ENCODE assay signal across 11 cellular contexts in the genomic region with DNA sequence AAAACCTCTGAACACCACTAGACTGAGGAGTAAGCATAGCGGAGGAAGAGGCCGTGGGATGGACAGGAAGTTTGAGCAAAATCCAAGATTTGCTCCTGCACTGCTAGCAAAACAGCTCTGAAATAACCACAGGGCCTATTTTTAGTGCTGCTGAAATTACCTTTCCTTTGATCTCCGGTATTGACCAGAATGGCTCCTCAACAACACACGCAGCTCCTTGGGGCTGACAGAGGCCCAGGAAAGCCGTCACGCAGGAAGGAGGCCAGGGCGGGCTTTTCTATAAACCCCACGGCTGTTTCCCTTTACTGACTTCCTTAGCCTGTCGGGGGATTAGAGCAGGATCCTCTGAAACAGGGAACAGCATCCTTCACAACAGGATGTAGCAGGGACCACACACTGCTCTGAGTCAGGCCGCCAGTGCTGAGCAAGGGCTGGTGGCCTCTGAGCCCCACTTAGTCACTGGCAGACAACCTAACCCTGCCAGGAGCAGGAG.
A peak's percentile ranks its signal among the peaks of the same experiment; 100 is the strongest.
DNase-seq lines count a peak whose midpoint lies in the region; ATAC-seq and TF ChIP-seq lines count a peak whose summit lies in the region.
"Had no signal": no experiment of that assay in that cellular context is flagged by ENCODE, and none has a peak within 500 bp of the region (broad histone marks: within the 10 kb centered on the region; RNA-seq: fewer than 3 reads in every experiment).

No MANE protein-coding gene starts in this region.

- H3K9me3 ChIP-seq in IMR-90 (ENCODE audit: control insufficient read depth, insufficient read depth, low read length) = peaks cover 2% of the 10 kb centered on the region; the same call in 1 of the 2 replicates
- H3K9me3 ChIP-seq in naive thymus-derived CD4-positive, alpha-beta T cell (ENCODE audit: control insufficient read depth in 2 of 3, low read length in 3 of 3) = no peaks in the 10 kb centered on the region
- H3K9me3 ChIP-seq: tibial nerve had no signal

- BruUV-seq in IMR-90 (replicated peaks; lab: Mats Ljungman, UMichigan) = no TSS peak

- no peak overlapping the region for H3K4me3 Mint-ChIP-seq in activated T-helper 2 cell treated with anti-CD3 and anti-CD28 coated beads, Interferon-gamma antibody, Interleukin-2, Interleukin-4, amounts not matched to agents 10 μg/mL and 5 μg/mL and 100 μg/mL, durations not matched to agents 14 hours and 24 hours and 36 hours (ENCODE audit: low read depth)
- H3K4me3 Mint-ChIP-seq in naive thymus-derived CD4-positive, alpha-beta T cell = peak overlapping the region in 9 of 10 donors; percentile 0 to 48 (median 13)

- H2AK9ac ChIP-seq in IMR-90 (replicated peaks; ENCODE audit: low read depth, low read length, poor library complexity) = peak overlapping the region; percentile 74

- H3K27me3 ChIP-seq in IMR-90 (ENCODE audit: control insufficient read depth, insufficient read depth, low read length) = no peaks in the 10 kb centered on the region
- H3K27me3 ChIP-seq in naive thymus-derived CD4-positive, alpha-beta T cell (ENCODE audit: control insufficient read depth in 2 of 2, insufficient read depth in 2 of 2, low read length in 2 of 2) = no peaks in the 10 kb centered on the region
- H3K27me3 ChIP-seq: tibial nerve had no signal

- H3K9ac ChIP-seq in IMR-90 (ENCODE audit: low read depth, low read length) = no peak overlapping the region; the same call in 1 of the 2 replicates

- no peak overlapping the region for H3K4me3 ChIP-seq in IMR-90 (ENCODE audit: insufficient read depth, low read depth, low read length)
- H3K4me3 ChIP-seq in naive thymus-derived CD4-positive, alpha-beta T cell (ENCODE audit: low read length) = no peak overlapping the region
- H3K4me3 ChIP-seq: tibial nerve had no signal

- H3K9me1 ChIP-seq in IMR-90 (ENCODE audit: insufficient read depth, low read length) = peaks cover 44% of the 10 kb centered on the region

- H3K4me1 Mint-ChIP-seq in activated T-helper 2 cell treated with anti-CD3 and anti-CD28 coated beads, Interferon-gamma antibody, Interleukin-2, Interleukin-4, amounts not matched to agents 10 μg/mL and 5 μg/mL and 100 μg/mL, durations not matched to agents 14 hours and 24 hours and 36 hours (ENCODE audit: low read depth) = peaks cover 22% of the 10 kb centered on the region
- H3K4me1 Mint-ChIP-seq in naive thymus-derived CD4-positive, alpha-beta T cell = peaks cover 24 to 55% (median 45%) of the 10 kb centered on the region in 7 donors

- H2AK5ac ChIP-seq in IMR-90 (ENCODE audit: low read depth, low read length) = peak overlapping the region; percentile 99

- no peak overlapping the region for H3K4me2 ChIP-seq in IMR-90 (ENCODE audit: low read depth, low read length)

- in situ Hi-C loops in IMR-90 (cut with MboI; ENCODE audit: low sequenced_read_pairs) = no loop called here

- DNase-seq in AG08396 (ENCODE audit: low spot score) (peak; percentile 36), IMR-90 (peak; percentile 68), omental fat pad (ENCODE audit: low spot score) (no peak), foreskin melanocyte (no peak)
- no peak for DNase-seq in activated T-helper 2 cell treated with anti-CD3 and anti-CD28 coated beads, Interferon-gamma antibody, Interleukin-2, Interleukin-4, amounts not matched to agents 10 μg/mL and 5 μg/mL and 100 μg/mL, durations not matched to agents 14 hours and 24 hours and 36 hours (ENCODE audit: low spot score)
- peak in 7 of 9 donors; percentile 14 to 44 (median 26) for DNase-seq in naive thymus-derived CD4-positive, alpha-beta T cell
- DNase-seq: COR-L47, posterior cingulate gyrus had no signal

- TF ChIP-seq RAD21 in IMR-90 (IDR thresholded peaks at IDR 0.05; ENCODE audit: low read length) = no peak

- peak overlapping the region; percentile 100 for H2BK20ac ChIP-seq in IMR-90 (ENCODE audit: low read depth, low read length)

- POLR2A ChIA-PET in IMR-90 (lab: Charles Lee; ENCODE audit: unreplicated experiment) = no interaction called here
- POLR2A ChIA-PET in naive thymus-derived CD4-positive, alpha-beta T cell (lab: Charles Lee) = interaction anchor here (0.9 to 1.4 kb wide), 4 partner anchors 12 to 30 kb away, joined by 3 to 5 read pairs (median 4); no protein-coding TSS in a partner anchor

- 58% methylated on average over 3 of the region's 10 CpGs; no CpG with 5 or more reads in 1 of the 2 experiments for WGBS in IMR-90 (ENCODE audit: extremely low coverage in 2 of 2, insufficient read length in 1 of 2), 2 experiments

- H3K23ac ChIP-seq in IMR-90 (ENCODE audit: low read depth, low read length) = peak overlapping the region; percentile 82

- H3K79me1 ChIP-seq in IMR-90 (ENCODE audit: low read depth in 1 of 2, low read length in 2 of 2) = peaks cover 0 to 37% of the 10 kb centered on the region in 2 experiments; a peak in 3 of 4 replicates

- CTCF ChIA-PET in IMR-90 (lab: Yijun Ruan, JAX) = interaction anchor here (0.6 kb wide), 1 partner anchor 1152 kb away, joined by 3 read pairs; no protein-coding TSS in a partner anchor
- CTCF ChIA-PET in naive thymus-derived CD4-positive, alpha-beta T cell (lab: Charles Lee) = interaction anchor here (1.0 kb wide), 1 partner anchor 127 kb away, joined by 3 read pairs; no protein-coding TSS in a partner anchor

- peak overlapping the region; percentile 88 for H3K18ac ChIP-seq in IMR-90 (ENCODE audit: low read depth, low read length)

- H3K4ac ChIP-seq in IMR-90 (ENCODE audit: low read depth, low read length) = peak overlapping the region; percentile 100

- no peaks in the 10 kb centered on the region for H3K9me3 Mint-ChIP-seq in activated T-helper 2 cell treated with anti-CD3 and anti-CD28 coated beads, Interferon-gamma antibody, Interleukin-2, Interleukin-4, amounts not matched to agents 10 μg/mL and 5 μg/mL and 100 μg/mL, durations not matched to agents 14 hours and 24 hours and 36 hours
- H3K9me3 Mint-ChIP-seq in naive thymus-derived CD4-positive, alpha-beta T cell = no peaks in the 10 kb centered on the region

- peak overlapping the region; percentile 96 for H2BK5ac ChIP-seq in IMR-90 (ENCODE audit: low read depth, low read length, poor library complexity, severe bottlenecking)

- H3K27ac ChIP-seq in IMR-90 (ENCODE audit: insufficient read depth, low read length) = peak overlapping the region; percentile 44
- no peak overlapping the region for H3K27ac ChIP-seq in naive thymus-derived CD4-positive, alpha-beta T cell (ENCODE audit: low read depth, low read length)
- H3K27ac ChIP-seq: tibial nerve had no signal

- H3K27me3 Mint-ChIP-seq in activated T-helper 2 cell treated with anti-CD3 and anti-CD28 coated beads, Interferon-gamma antibody, Interleukin-2, Interleukin-4, amounts not matched to agents 10 μg/mL and 5 μg/mL and 100 μg/mL, durations not matched to agents 14 hours and 24 hours and 36 hours (ENCODE audit: low read depth) = no peaks in the 10 kb centered on the region
- H3K27me3 Mint-ChIP-seq in naive thymus-derived CD4-positive, alpha-beta T cell = no peaks in the 10 kb centered on the region

- peak overlapping the region; percentile 65 for H3K56ac ChIP-seq in IMR-90 (ENCODE audit: extremely low read depth, insufficient read depth, low read length)

- no peaks in the 10 kb centered on the region for H4K20me1 ChIP-seq in IMR-90 (ENCODE audit: insufficient read depth, low read length)

- H2AFZ ChIP-seq in IMR-90 (replicated peaks; ENCODE audit: low read length, poor library complexity) = peak overlapping the region; percentile 76

- H3K27ac Mint-ChIP-seq in activated T-helper 2 cell treated with anti-CD3 and anti-CD28 coated beads, Interferon-gamma antibody, Interleukin-2, Interleukin-4, amounts not matched to agents 10 μg/mL and 5 μg/mL and 100 μg/mL, durations not matched to agents 14 hours and 24 hours and 36 hours = peak overlapping the region; percentile 69
- H3K27ac Mint-ChIP-seq in naive thymus-derived CD4-positive, alpha-beta T cell = peak overlapping the region; percentile 0 to 87 (median 66)

- TF ChIP-seq CTCF in IMR-90 (conservative IDR thresholded peaks at IDR 0.05; ENCODE audit: low read depth, low read length) (no peak), omental fat pad (IDR thresholded peaks at IDR 0.05) (no peak)

- H3K14ac ChIP-seq in IMR-90 (replicated peaks; ENCODE audit: low read depth, low read length) = peak overlapping the region; percentile 97

- H2BK120ac ChIP-seq in IMR-90 (ENCODE audit: low read depth, low read length) = peak overlapping the region; percentile 100

- H3K4me1 ChIP-seq in IMR-90 (ENCODE audit: control insufficient read depth, insufficient read depth, low read length) = peaks cover 37% of the 10 kb centered on the region
- peaks cover 7 to 29% of the 10 kb centered on the region in 2 donors for H3K4me1 ChIP-seq in naive thymus-derived CD4-positive, alpha-beta T cell (ENCODE audit: control insufficient read depth in 2 of 2, insufficient read depth in 2 of 2, low read length in 2 of 2)

- peak overlapping the region; percentile 99 for H4K91ac ChIP-seq in IMR-90 (ENCODE audit: insufficient read depth, low read depth, low read length)

- peak overlapping the region; percentile 99 for H2BK15ac ChIP-seq in IMR-90 (ENCODE audit: low read depth, low read length)

- no peak for ATAC-seq in IMR-90 (ENCODE audit: low read depth)
- peak; percentile 40 for ATAC-seq in naive thymus-derived CD4-positive, alpha-beta T cell
- ATAC-seq in HG03460 (IDR thresholded peaks at IDR 0.05; ENCODE audit: unreplicated experiment) = no peak
- ATAC-seq in omental fat pad (ENCODE audit: low FRiP score) = no peak
- no peak for ATAC-seq in HG02623 (IDR thresholded peaks at IDR 0.05; ENCODE audit: unreplicated experiment)

- H4K8ac ChIP-seq in IMR-90 (ENCODE audit: low read depth in 2 of 2, low read length in 2 of 2) = peak overlapping the region; percentile 69 to 94

- no peaks in the 10 kb centered on the region for H3K36me3 ChIP-seq in IMR-90 (ENCODE audit: control insufficient read depth, insufficient read depth, low read length)
- H3K36me3 ChIP-seq in naive thymus-derived CD4-positive, alpha-beta T cell (ENCODE audit: control insufficient read depth in 2 of 3, insufficient read depth in 3 of 3, low read length in 3 of 3) = no peaks in the 10 kb centered on the region
- H3K36me3 ChIP-seq: tibial nerve had no signal

- no peaks in the 10 kb centered on the region for H3K36me3 Mint-ChIP-seq in activated T-helper 2 cell treated with anti-CD3 and anti-CD28 coated beads, Interferon-gamma antibody, Interleukin-2, Interleukin-4, amounts not matched to agents 10 μg/mL and 5 μg/mL and 100 μg/mL, durations not matched to agents 14 hours and 24 hours and 36 hours (ENCODE audit: low read depth)
- no peaks in the 10 kb centered on the region for H3K36me3 Mint-ChIP-seq in naive thymus-derived CD4-positive, alpha-beta T cell

- dilution Hi-C loops in IMR-90 (cut with HindIII; ENCODE audit: low sequenced_read_pairs, unreplicated experiment) = no loop called here

- intact Hi-C loops in IMR-90 (cut with micrococcal nuclease) = no loop called here
- intact Hi-C loops in activated T-helper 2 cell treated with anti-CD3 and anti-CD28 coated beads, Interferon-gamma antibody, Interleukin-2, Interleukin-4, amounts not matched to agents 10 μg/mL and 5 μg/mL and 100 μg/mL, durations not matched to agents 14 hours and 24 hours and 36 hours (cut with micrococcal nuclease) = no loop called here
- intact Hi-C loops in naive thymus-derived CD4-positive, alpha-beta T cell (cut with micrococcal nuclease) = loop anchor here in 1 of 2 donors (2.0 kb wide), 1 partner anchor 29 kb away; no protein-coding TSS in a partner anchor

- TF ChIP-seq POLR2A in IMR-90 (IDR thresholded peaks at IDR 0.05; ENCODE audit: low read depth, low read length) = no peak

- H4K5ac ChIP-seq in IMR-90 (ENCODE audit: low read depth, low read length) = peak overlapping the region; percentile 92

Comparison
In these comparisons a context has a peak if more than half of its experiments do, and no peak if none do; other contexts are left out.
1. DNase-seq: peak in AG08396 (single experiment), IMR-90 (single experiment) and naive thymus-derived CD4-positive, alpha-beta T cell (7 of 9); none in activated T-helper 2 cell treated with anti-CD3 and anti-CD28 coated beads, Interferon-gamma antibody, Interleukin-2, Interleukin-4, amounts not matched to agents 10 μg/mL and 5 μg/mL and 100 μg/mL, durations not matched to agents 14 hours and 24 hours and 36 hours (single experiment), omental fat pad (single experiment) and foreskin melanocyte (single experiment).